In the genomic region with DNA sequence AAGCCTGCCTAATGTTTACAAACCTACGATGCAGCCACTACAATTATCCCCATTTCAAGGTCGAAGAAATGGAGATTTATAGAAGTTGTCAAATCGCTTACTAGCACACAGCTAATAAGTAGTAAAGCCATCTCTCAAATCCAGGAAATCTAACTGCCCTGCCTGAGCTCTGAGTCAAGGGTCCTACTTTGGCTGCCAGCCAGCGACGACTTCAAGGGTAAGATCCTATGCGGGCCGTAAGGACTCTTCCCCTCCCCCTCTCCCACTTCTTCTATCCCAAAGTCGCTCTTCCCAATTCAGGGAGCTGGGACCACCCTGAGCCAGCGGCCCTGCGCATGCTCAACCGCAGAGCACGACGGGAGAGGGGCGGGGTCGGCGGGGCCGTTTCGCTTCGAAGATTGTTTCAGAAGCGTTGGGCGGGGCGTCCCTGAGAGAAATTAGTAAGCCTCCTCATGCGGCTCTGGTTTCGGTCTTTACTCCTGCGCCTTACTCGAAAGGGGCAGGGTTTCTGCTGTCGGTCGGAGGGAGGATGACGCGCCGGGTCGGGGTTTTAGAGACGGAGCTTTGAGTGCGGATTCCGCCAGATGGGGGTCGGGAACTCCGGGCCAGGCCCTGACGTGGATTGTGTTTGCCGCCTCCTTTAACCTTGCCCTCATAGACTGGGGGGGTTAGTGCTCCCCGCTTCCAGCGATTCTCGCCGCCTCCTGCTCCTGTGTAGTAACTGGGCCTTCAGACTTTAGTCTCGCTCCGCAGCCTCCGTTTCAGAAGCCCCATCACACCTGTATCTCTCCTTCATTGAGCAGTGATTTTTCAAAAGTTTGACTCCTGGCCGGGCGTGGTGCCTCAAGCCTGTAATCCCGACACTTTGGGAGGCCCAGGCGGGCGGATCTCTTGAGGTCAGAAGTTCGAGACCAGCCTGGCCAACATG, we compare ENCODE assay signal across 1 cellular context.
A peak's percentile ranks its signal among the peaks of the same experiment; 100 is the strongest.
TF ChIP-seq lines count a peak whose summit lies in the region.

A gene (plus strand): TSS at position 383 of the 928 bp plus-strand sequence. CDS start 14,603 bp downstream, outside the sequence.

TF ChIP-seq in IMR-90, 13 proteins besides CTCF, POLR2A, EP300 and RAD21:
- no peak for TF ChIP-seq RCOR1 (IDR thresholded peaks at IDR 0.05; ENCODE audit: insufficient replicate concordance, low read length)
- TF ChIP-seq, protein P1, sequence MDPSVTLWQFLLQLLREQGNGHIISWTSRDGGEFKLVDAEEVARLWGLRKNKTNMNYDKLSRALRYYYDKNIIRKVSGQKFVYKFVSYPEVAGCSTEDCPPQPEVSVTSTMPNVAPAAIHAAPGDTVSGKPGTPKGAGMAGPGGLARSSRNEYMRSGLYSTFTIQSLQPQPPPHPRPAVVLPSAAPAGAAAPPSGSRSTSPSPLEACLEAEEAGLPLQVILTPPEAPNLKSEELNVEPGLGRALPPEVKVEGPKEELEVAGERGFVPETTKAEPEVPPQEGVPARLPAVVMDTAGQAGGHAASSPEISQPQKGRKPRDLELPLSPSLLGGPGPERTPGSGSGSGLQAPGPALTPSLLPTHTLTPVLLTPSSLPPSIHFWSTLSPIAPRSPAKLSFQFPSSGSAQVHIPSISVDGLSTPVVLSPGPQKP (IDR thresholded peaks at IDR 0.05; ENCODE audit: borderline replicate concordance, low read depth, low read length) = no peak
- TF ChIP-seq CEBPB (IDR thresholded peaks at IDR 0.05; ENCODE audit: low read depth, low read length) = no peak
- TF ChIP-seq MXI1 (IDR thresholded peaks at IDR 0.05; ENCODE audit: borderline replicate concordance, low read depth, low read length) = peak; percentile 74; the same call in 1 of the 2 replicates
- no peak for TF ChIP-seq FOS (IDR thresholded peaks at IDR 0.05; ENCODE audit: low read depth, low read length)
- peak; percentile 72; the same call in 1 of the 2 replicates for TF ChIP-seq MAZ (IDR thresholded peaks at IDR 0.05; ENCODE audit: borderline replicate concordance, low read depth, low read length)
- TF ChIP-seq NFE2L2 (IDR thresholded peaks at IDR 0.05; ENCODE audit: low read depth, low read length) = no peak
- TF ChIP-seq, protein P2, sequence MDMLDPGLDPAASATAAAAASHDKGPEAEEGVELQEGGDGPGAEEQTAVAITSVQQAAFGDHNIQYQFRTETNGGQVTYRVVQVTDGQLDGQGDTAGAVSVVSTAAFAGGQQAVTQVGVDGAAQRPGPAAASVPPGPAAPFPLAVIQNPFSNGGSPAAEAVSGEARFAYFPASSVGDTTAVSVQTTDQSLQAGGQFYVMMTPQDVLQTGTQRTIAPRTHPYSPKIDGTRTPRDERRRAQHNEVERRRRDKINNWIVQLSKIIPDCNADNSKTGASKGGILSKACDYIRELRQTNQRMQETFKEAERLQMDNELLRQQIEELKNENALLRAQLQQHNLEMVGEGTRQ (IDR thresholded peaks at IDR 0.05; ENCODE audit: low read depth, low read length) = no peak
TF ChIP-seq in IMR-90: peak in this region for 2.
